10 cellular contexts compared by ENCODE assay signal in genomic region chr10:78362406-78363022, GRCh38.
DNase-seq lines count a peak whose midpoint lies in the region; ATAC-seq and TF ChIP-seq lines count a peak whose summit lies in the region.
"Had no signal": no experiment of that assay in that cellular context is flagged by ENCODE, and none has a peak within 500 bp of the region (broad histone marks: within the 10 kb centered on the region; RNA-seq: fewer than 3 reads in every experiment).

No MANE protein-coding gene starts in this region.

- DNase-seq in activated T-cell treated with anti-CD3 and anti-CD28 coated beads, Interleukin-2, amount 50 U/mL, for 72 hours: no peak
- DNase-seq in activated T-cell treated with anti-CD3 and anti-CD28 coated beads, Interleukin-2, amount 50 U/mL, for 1 hour: no peak
- DNase-seq in left cardiac atrium: peak; percentile 50
- DNase-seq in stimulated activated naive CD8-positive, alpha-beta T cell treated with anti-CD3 and anti-CD28 coated beads, Interleukin-15, Interleukin-2, amounts not matched to agents 100 U/mL and 50 U/mL, for 24 hours: peak; percentile 8
- DNase-seq in NCI-H2029 (lab: John Stamatoyannopoulos, UW): no peak
- DNase-seq in GM13976 (ENCODE audit: low spot score): no peak
- DNase-seq: NCI-H524 had no signal

- H3K4me3 Mint-ChIP-seq in activated T-cell treated with anti-CD3 and anti-CD28 coated beads, Interleukin-2, amount 50 U/mL, for 72 hours: no peak overlapping the region
- peak overlapping the region; percentile 41 for H3K4me3 Mint-ChIP-seq in T-helper 1 cell treated with Interleukin-12 subunit alpha and Interleukin-12 subunit beta and Interleukin-4 antibody, amounts not matched to agents 30 μg/mL and 1 μg/mL, for 36 hours

- H3K36me3 Mint-ChIP-seq in activated T-cell treated with anti-CD3 and anti-CD28 coated beads, Interleukin-2, amount 50 U/mL, for 72 hours (ENCODE audit: insufficient read depth in 2 of 2): peaks cover 0 to 1% of the 10 kb centered on the region in 2 donors
- peaks cover 2% of the 10 kb centered on the region for H3K36me3 Mint-ChIP-seq in T-helper 1 cell treated with Interleukin-12 subunit alpha and Interleukin-12 subunit beta and Interleukin-4 antibody, amounts not matched to agents 30 μg/mL and 1 μg/mL, for 36 hours (ENCODE audit: low read depth)

- H3K27ac Mint-ChIP-seq in activated T-cell treated with anti-CD3 and anti-CD28 coated beads, Interleukin-2, amount 50 U/mL, for 72 hours: peak overlapping the region; percentile 60
- peak overlapping the region; percentile 80 for H3K27ac Mint-ChIP-seq in T-helper 1 cell treated with Interleukin-12 subunit alpha and Interleukin-12 subunit beta and Interleukin-4 antibody, amounts not matched to agents 30 μg/mL and 1 μg/mL, for 36 hours

- no peak for ATAC-seq in activated T-cell treated with anti-CD3 and anti-CD28 coated beads, Interleukin-2, amount 50 U/mL, for 72 hours (replicated peaks in 1 of 2)
- ATAC-seq in left cardiac atrium (peak; percentile 18 to 49), HG03378 (IDR thresholded peaks at IDR 0.05; ENCODE audit: unreplicated experiment) (no peak)
- ATAC-seq in stimulated activated naive CD8-positive, alpha-beta T cell treated with anti-CD3 and anti-CD28 coated beads, Interleukin-15, Interleukin-2, amounts not matched to agents 100 U/mL and 50 U/mL, for 24 hours: no peak
- ATAC-seq: mucosa of descending colon had no signal

- no peaks in the 10 kb centered on the region for H3K27me3 Mint-ChIP-seq in activated T-cell treated with anti-CD3 and anti-CD28 coated beads, Interleukin-2, amount 50 U/mL, for 72 hours (ENCODE audit: low read depth)
- H3K27me3 Mint-ChIP-seq in T-helper 1 cell treated with Interleukin-12 subunit alpha and Interleukin-12 subunit beta and Interleukin-4 antibody, amounts not matched to agents 30 μg/mL and 1 μg/mL, for 36 hours (ENCODE audit: low read depth): no peaks in the 10 kb centered on the region

- in situ Hi-C loops in GM13976 (cut with MboI; ENCODE audit: low sequenced_read_pairs, unreplicated experiment): no loop called here

- intact Hi-C loops in left cardiac atrium (cut with DNase I): no loop called here

- H3K4me1 Mint-ChIP-seq in activated T-cell treated with anti-CD3 and anti-CD28 coated beads, Interleukin-2, amount 50 U/mL, for 72 hours (ENCODE audit: low read depth): peaks cover 26% of the 10 kb centered on the region
- peaks cover 18% of the 10 kb centered on the region for H3K4me1 Mint-ChIP-seq in T-helper 1 cell treated with Interleukin-12 subunit alpha and Interleukin-12 subunit beta and Interleukin-4 antibody, amounts not matched to agents 30 μg/mL and 1 μg/mL, for 36 hours (ENCODE audit: low read depth)

- H3K9me3 Mint-ChIP-seq in activated T-cell treated with anti-CD3 and anti-CD28 coated beads, Interleukin-2, amount 50 U/mL, for 72 hours: peaks cover 0 to 2% of the 10 kb centered on the region in 2 donors
- no peaks in the 10 kb centered on the region for H3K9me3 Mint-ChIP-seq in T-helper 1 cell treated with Interleukin-12 subunit alpha and Interleukin-12 subunit beta and Interleukin-4 antibody, amounts not matched to agents 30 μg/mL and 1 μg/mL, for 36 hours

- no peak for TF ChIP-seq CTCF in GM13976 (IDR thresholded peaks at IDR 0.05; ENCODE audit: borderline replicate concordance, control extremely low read depth, extremely low read depth, insufficient read depth, missing control alignments)

Comparison
In these comparisons a context has a peak if more than half of its experiments do, and no peak if none do; other contexts are left out.
1. ATAC-seq: peak in left cardiac atrium (2 of 2); none in activated T-cell treated with anti-CD3 and anti-CD28 coated beads, Interleukin-2, amount 50 U/mL, for 72 hours (0 of 2), stimulated activated naive CD8-positive, alpha-beta T cell treated with anti-CD3 and anti-CD28 coated beads, Interleukin-15, Interleukin-2, amounts not matched to agents 100 U/mL and 50 U/mL, for 24 hours (single experiment) and HG03378 (single experiment).
2. DNase-seq: peak in left cardiac atrium (single experiment) and stimulated activated naive CD8-positive, alpha-beta T cell treated with anti-CD3 and anti-CD28 coated beads, Interleukin-15, Interleukin-2, amounts not matched to agents 100 U/mL and 50 U/mL, for 24 hours (single experiment); none in activated T-cell treated with anti-CD3 and anti-CD28 coated beads, Interleukin-2, amount 50 U/mL, for 72 hours (0 of 2), activated T-cell treated with anti-CD3 and anti-CD28 coated beads, Interleukin-2, amount 50 U/mL, for 1 hour (single experiment), NCI-H2029 (single experiment) and GM13976 (single experiment).